In the genomic region with DNA sequence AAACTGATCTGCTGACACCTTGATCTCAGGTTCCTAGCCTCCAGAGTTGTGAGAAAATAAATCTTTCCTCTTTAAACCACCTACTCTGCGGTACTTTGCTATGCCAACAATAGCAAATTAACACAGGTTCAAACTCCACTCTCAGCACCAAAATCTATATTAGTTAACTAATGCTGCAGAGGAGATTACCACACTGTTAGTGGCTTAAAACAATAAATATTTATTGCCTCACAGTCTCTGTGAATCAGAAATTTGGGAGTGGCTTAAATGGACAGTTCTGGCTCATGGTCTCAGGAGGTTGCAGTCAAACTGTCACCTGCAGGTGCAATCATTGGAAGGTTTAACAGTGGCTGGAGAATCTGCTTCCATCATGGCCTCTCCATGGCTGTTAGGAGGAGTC, we compare ENCODE assay signal across 19 cellular contexts.
A peak's percentile ranks its signal among the peaks of the same experiment; 100 is the strongest.
DNase-seq lines count a peak whose midpoint lies in the region; ATAC-seq and TF ChIP-seq lines count a peak whose summit lies in the region.
"Had no signal": no experiment of that assay in that cellular context is flagged by ENCODE, and none has a peak within 500 bp of the region (broad histone marks: within the 10 kb centered on the region; RNA-seq: fewer than 3 reads in every experiment).

No MANE protein-coding gene starts in this region.

- BruUV-seq in MCF 10A (replicated peaks; lab: Mats Ljungman, UMichigan): no TSS peak

- peaks cover 8% of the 10 kb centered on the region for H3K27me3 Mint-ChIP-seq in MCF 10A (ENCODE audit: insufficient read depth, unreplicated experiment)

- H3K27ac ChIP-seq in breast epithelium (no peak overlapping the region), SK-N-MC (peak overlapping the region; percentile 90)
- H3K27ac ChIP-seq: A549 had no signal

- H3K4me1 Mint-ChIP-seq in MCF 10A (ENCODE audit: insufficient read depth, unreplicated experiment): peaks cover 17% of the 10 kb centered on the region
- H3K4me1 Mint-ChIP-seq: CD4-positive, CD25-positive, alpha-beta regulatory T cell had no signal

- H3K4me1 ChIP-seq in breast epithelium: no peaks in the 10 kb centered on the region
- H3K4me1 ChIP-seq: HAP-1 had no signal

- no peaks in the 10 kb centered on the region for H3K9me3 Mint-ChIP-seq in MCF 10A (ENCODE audit: unreplicated experiment)

- H3K36me3 ChIP-seq in breast epithelium (no peaks in the 10 kb centered on the region), SK-N-MC (ENCODE audit: insufficient read depth, low read length) (no peaks in the 10 kb centered on the region)
- H3K36me3 ChIP-seq: HAP-1 had no signal

- no peak overlapping the region for H3K4me3 Mint-ChIP-seq in MCF 10A (ENCODE audit: unreplicated experiment)
- H3K4me3 Mint-ChIP-seq: CD4-positive, CD25-positive, alpha-beta regulatory T cell; GM23338 had no signal

- H3K9ac ChIP-seq in SK-N-MC (ENCODE audit: insufficient read length): no peak overlapping the region
- H3K9ac ChIP-seq: SK-N-SH had no signal

- H3K36me3 Mint-ChIP-seq in MCF 10A (ENCODE audit: insufficient read depth, unreplicated experiment): no peaks in the 10 kb centered on the region
- H3K36me3 Mint-ChIP-seq: CD4-positive, CD25-positive, alpha-beta regulatory T cell had no signal

- DNase-seq in MCF 10A (ENCODE audit: unreplicated experiment) (peak; percentile 21), breast epithelium (ENCODE audit: low spot score in 2 of 2) (no peak), NCI-H748 (lab: John Stamatoyannopoulos, UW; ENCODE audit: unreplicated experiment) (peak; percentile 79), SK-N-MC (ENCODE audit: low read depth, low spot score) (no peak), NCI-H524 (lab: John Stamatoyannopoulos, UW) (no peak)
- DNase-seq in stimulated activated CD4-positive, alpha-beta T cell treated with anti-CD3 and anti-CD28 coated beads, Interleukin-4, amount 100 ng/mL, for 1 hour: no peak
- DNase-seq: CD4-positive, CD25-positive, alpha-beta regulatory T cell; COR-L47; Karpas-422; NCI-H345; NCI-H526 treated with DMSO at 0.1 percent for 48 hours; OCI-M1; SK-N-SH; T-helper 2 cell had no signal

- CTCF ChIA-PET in MCF 10A (lab: Yijun Ruan, JAX): interaction anchor here (1.1 kb wide), 1 partner anchor 125 kb away, joined by 4 read pairs; no protein-coding TSS in a partner anchor

- TF ChIP-seq POLR2A in breast epithelium (IDR thresholded peaks at IDR 0.05): no peak

- H3K4me3 ChIP-seq in breast epithelium: no peak overlapping the region
- no peak overlapping the region for H3K4me3 ChIP-seq in SK-N-MC
- H3K4me3 ChIP-seq: A549, GM23338, HAP-1 had no signal

- intact Hi-C loops in MCF 10A (cut with micrococcal nuclease): no loop called here
- intact Hi-C loops in breast epithelium (cut with DNase I; ENCODE audit: low total_unique reads): no loop called here

- H3K9me3 ChIP-seq in breast epithelium (no peaks in the 10 kb centered on the region), SK-N-MC (ENCODE audit: low read depth, low read length) (no peaks in the 10 kb centered on the region)
- H3K9me3 ChIP-seq: A549, HAP-1, SK-N-SH had no signal

- ATAC-seq in HG02852 (IDR thresholded peaks at IDR 0.05; ENCODE audit: unreplicated experiment): no peak
- ATAC-seq: A549, GM23338, Right ventricle myocardium inferior had no signal

- POLR2A ChIA-PET in MCF 10A (lab: Yijun Ruan, JAX): no interaction called here

- no peaks in the 10 kb centered on the region for H3K27me3 ChIP-seq in breast epithelium

- TF ChIP-seq CTCF in MCF 10A (IDR thresholded peaks at IDR 0.05; ENCODE audit: unreplicated experiment) (no peak), breast epithelium (IDR thresholded peaks at IDR 0.05) (no peak)

- H3K27ac Mint-ChIP-seq in MCF 10A (ENCODE audit: low read depth, unreplicated experiment): no peak overlapping the region
- H3K27ac Mint-ChIP-seq: CD4-positive, CD25-positive, alpha-beta regulatory T cell; GM23338 had no signal

Comparison
In these comparisons a context has a peak if more than half of its experiments do, and no peak if none do; other contexts are left out.
1. DNase-seq: peak in MCF 10A (single experiment) and NCI-H748 (single experiment); none in breast epithelium (0 of 2), SK-N-MC (single experiment), NCI-H524 (0 of 2) and stimulated activated CD4-positive, alpha-beta T cell treated with anti-CD3 and anti-CD28 coated beads, Interleukin-4, amount 100 ng/mL, for 1 hour (single experiment).